ENCODE assay signal across 18 cellular contexts in the genomic region with DNA sequence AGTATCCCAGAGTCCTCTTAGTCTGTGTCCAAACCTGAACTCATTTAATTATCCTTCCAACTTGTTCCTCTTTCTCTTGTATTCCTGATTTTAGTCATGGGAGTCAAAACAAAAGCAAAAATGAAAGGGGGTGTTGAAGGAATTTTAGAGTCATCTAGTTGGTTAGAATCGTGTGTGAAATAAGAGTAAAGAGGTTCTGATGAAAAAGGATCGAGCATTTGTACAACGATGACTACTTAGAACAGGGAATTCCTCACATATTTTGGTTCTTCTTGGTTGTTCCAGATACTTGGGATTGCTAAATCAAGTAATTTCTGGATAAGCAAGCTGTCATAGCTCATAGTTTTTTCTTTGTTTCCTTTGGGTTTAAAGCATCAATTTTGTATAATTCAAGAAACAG.
DNase-seq lines count a peak whose midpoint lies in the region; ATAC-seq and TF ChIP-seq lines count a peak whose summit lies in the region.
"Had no signal": no experiment of that assay in that cellular context is flagged by ENCODE, and none has a peak within 500 bp of the region (broad histone marks: within the 10 kb centered on the region; RNA-seq: fewer than 3 reads in every experiment).

No MANE protein-coding gene starts in this region.

- ATAC-seq in activated T-helper 17 cell treated with anti-CD3 and anti-CD28 coated beads, Interleukin-2, amount 50 U/mL, for 72 hours (replicated peaks), result peak; percentile 75
- ATAC-seq in HG03565 (IDR thresholded peaks at IDR 0.05; ENCODE audit: unreplicated experiment), result no peak
- ATAC-seq: naive thymus-derived CD8-positive, alpha-beta T cell; sciatic nerve had no signal

- no peaks in the 10 kb centered on the region for H3K27me3 Mint-ChIP-seq in activated T-helper 17 cell treated with anti-CD3 and anti-CD28 coated beads, Interleukin-2, amount 50 U/mL, for 72 hours

- peaks cover 6% of the 10 kb centered on the region for H3K4me1 Mint-ChIP-seq in activated T-helper 17 cell treated with anti-CD3 and anti-CD28 coated beads, Interleukin-2, amount 50 U/mL, for 72 hours

- peak overlapping the region; percentile 68 for H3K27ac Mint-ChIP-seq in activated T-helper 17 cell treated with anti-CD3 and anti-CD28 coated beads, Interleukin-2, amount 50 U/mL, for 72 hours

- H3K9me3 ChIP-seq in AG04450 (ENCODE audit: control insufficient read depth, insufficient read depth, low read length), result no peaks in the 10 kb centered on the region

- peak overlapping the region; percentile 39 for H3K27ac ChIP-seq in AG04450 (ENCODE audit: low read depth, low read length)
- no peak overlapping the region for H3K27ac ChIP-seq in coronary artery

- POLR2A ChIA-PET in AG04450 (lab: Yijun Ruan, JAX), result no interaction called here

- H3K9me3 Mint-ChIP-seq in activated T-helper 17 cell treated with anti-CD3 and anti-CD28 coated beads, Interleukin-2, amount 50 U/mL, for 72 hours, result no peaks in the 10 kb centered on the region
- H3K9me3 Mint-ChIP-seq: naive thymus-derived CD8-positive, alpha-beta T cell had no signal

- no peak for TF ChIP-seq CTCF in AG04450 (IDR thresholded peaks at IDR 0.05; ENCODE audit: low read depth, low read length)
- TF ChIP-seq CTCF in fibroblast of the aortic adventitia (IDR thresholded peaks at IDR 0.05; ENCODE audit: insufficient read depth, low read length), result no peak
- TF ChIP-seq CTCF in coronary artery (IDR thresholded peaks at IDR 0.05), result no peak

- CTCF ChIA-PET in AG04450 (lab: Charles Lee), result no interaction called here

- no peaks in the 10 kb centered on the region for H3K27me3 ChIP-seq in AG04450 (ENCODE audit: control insufficient read depth, insufficient read depth, low read length)

- H3K4me3 ChIP-seq in AG04450 (ENCODE audit: low read depth, low read length) (no peak overlapping the region), fibroblast of the aortic adventitia (ENCODE audit: low read depth, low read length) (no peak overlapping the region), coronary artery (no peak overlapping the region)

- H3K4me3 Mint-ChIP-seq in activated T-helper 17 cell treated with anti-CD3 and anti-CD28 coated beads, Interleukin-2, amount 50 U/mL, for 72 hours, result peak overlapping the region; percentile 27
- H3K4me3 Mint-ChIP-seq: naive thymus-derived CD8-positive, alpha-beta T cell had no signal

- DNase-seq in AG04450 (ENCODE audit: low read depth, low spot score) (no peak), GM03348 (ENCODE audit: low spot score) (peak; percentile 57), fibroblast of the aortic adventitia (ENCODE audit: low read depth) (peak; percentile 79), coronary artery (ENCODE audit: low spot score) (no peak), cerebellar cortex (ENCODE audit: low spot score) (no peak)
- DNase-seq in stimulated activated CD8-positive, alpha-beta memory T cell treated with anti-CD3 and anti-CD28 coated beads, Interleukin-4, amount 100 ng/mL, for 48 hours, result no peak
- DNase-seq: activated CD4-positive, alpha-beta T cell treated with anti-CD3 and anti-CD28 coated beads, Interleukin-2, amount 50 U/mL, for 4 hours; activated naive CD4-positive, alpha-beta T cell; central memory CD4-positive, alpha-beta T cell; H7; KBM-7; naive thymus-derived CD8-positive, alpha-beta T cell; NCI-H1694 treated with DMSO at 0.1 percent for 48 hours; NCI-H526 treated with DMSO at 0.1 percent for 48 hours; T-helper 9 cell had no signal

- no peaks in the 10 kb centered on the region for H3K36me3 Mint-ChIP-seq in activated T-helper 17 cell treated with anti-CD3 and anti-CD28 coated beads, Interleukin-2, amount 50 U/mL, for 72 hours (ENCODE audit: low read depth)
- H3K36me3 Mint-ChIP-seq: naive thymus-derived CD8-positive, alpha-beta T cell had no signal

Comparison
In these comparisons a context has a peak if more than half of its experiments do, and no peak if none do; other contexts are left out.
1. DNase-seq: peak in GM03348 (single experiment) and fibroblast of the aortic adventitia (single experiment); none in AG04450 (single experiment), coronary artery (single experiment), stimulated activated CD8-positive, alpha-beta memory T cell treated with anti-CD3 and anti-CD28 coated beads, Interleukin-4, amount 100 ng/mL, for 48 hours (single experiment) and cerebellar cortex (single experiment).